Comparison of ENCODE assay signal across 8 cellular contexts in genomic region chr4:113899260-113900177, GRCh38.
DNase-seq lines count a peak whose midpoint lies in the region; ATAC-seq lines count a peak whose summit lies in the region.

No MANE protein-coding gene starts in this region.

- ATAC-seq in HG03135 (IDR thresholded peaks at IDR 0.05; ENCODE audit: unreplicated experiment) (peak; percentile 96), Right ventricle myocardium superior (ENCODE audit: poor library complexity) (no peak)

- 0 out of 2 replicates have a peak, but pooled peaks cover 3% of the 10 kb centered on the region for H3K36me3 ChIP-seq in SJCRH30

- intact Hi-C loops in Right ventricle myocardium superior (cut with DNase I): loop anchor here (10.0 kb wide), 1 partner anchor 505 kb away; no protein-coding TSS in a partner anchor

- no peaks in the 10 kb centered on the region for H3K27me3 ChIP-seq in SJCRH30

- no peaks in the 10 kb centered on the region for H3K4me1 ChIP-seq in SJCRH30

- no peak overlapping the region for H3K4me3 ChIP-seq in SJCRH30

- DNase-seq in stimulated activated CD4-positive, alpha-beta T cell treated with anti-CD3 and anti-CD28 coated beads, Interleukin-4, amount 100 ng/mL, for 1 hour: peak; percentile 10
- no peak for DNase-seq in stimulated activated CD4-positive, alpha-beta T cell treated with anti-CD3 and anti-CD28 coated beads, Interleukin-2, amount 100 ng/mL, for 48 hours
- peak; percentile 42 to 50 for DNase-seq in activated CD4-positive, alpha-beta T cell treated with anti-CD3 and anti-CD28 coated beads, Interleukin-2, amount 50 U/mL, for 4 hours
- DNase-seq in Right ventricle myocardium superior (no peak), SW480 (ENCODE audit: low spot score) (no peak), NCI-H226 (no peak), SJCRH30 (no peak)

- H3K9me3 ChIP-seq in SJCRH30 (replicated peaks): no peaks in the 10 kb centered on the region

- H3K27ac ChIP-seq in SJCRH30: no peak overlapping the region

Comparison
In these comparisons a context has a peak if more than half of its experiments do, and no peak if none do; other contexts are left out.
1. DNase-seq: peak in stimulated activated CD4-positive, alpha-beta T cell treated with anti-CD3 and anti-CD28 coated beads, Interleukin-4, amount 100 ng/mL, for 1 hour (single experiment) and activated CD4-positive, alpha-beta T cell treated with anti-CD3 and anti-CD28 coated beads, Interleukin-2, amount 50 U/mL, for 4 hours (2 of 2); none in stimulated activated CD4-positive, alpha-beta T cell treated with anti-CD3 and anti-CD28 coated beads, Interleukin-2, amount 100 ng/mL, for 48 hours (0 of 2), Right ventricle myocardium superior (single experiment), SW480 (single experiment), NCI-H226 (single experiment) and SJCRH30 (0 of 2).